In genomic region chr16:84144301-84144858, GRCh38 we compare ENCODE assay signal across 8 cellular contexts. TPM values are rescaled to one million over a fixed set of nuclear protein-coding genes. Genes with fewer than 3 reads are reported as not detected.
DNase-seq lines count a peak whose midpoint lies in the region; ATAC-seq, FAIRE-seq and TF ChIP-seq lines count a peak whose summit lies in the region.

No MANE protein-coding gene starts in this region.

- ATAC-seq in GM18520 (IDR thresholded peaks at IDR 0.05; ENCODE audit: unreplicated experiment), result no peak

- DNase-seq in GM12892 (ENCODE audit: insufficient read length) (peak; percentile 33), HuH-7 (ENCODE audit: low spot score) (peak; percentile 35), dermis blood vessel endothelial cell (peak; percentile 49), lung microvascular endothelial cell (ENCODE audit: low read depth in 2 of 2) (peak; percentile 31 to 51), NCI-H1105 treated with DMSO at 0.1 percent for 48 hours (lab: John Stamatoyannopoulos, UW) (no peak)
- peak; percentile 22 to 25 for DNase-seq in activated CD4-positive, alpha-beta T cell treated with anti-CD3 and anti-CD28 coated beads for 4 hours
- DNase-seq in stimulated activated CD8-positive, alpha-beta memory T cell treated with anti-CD3 and anti-CD28 coated beads, Interleukin-15, amount 100 ng/mL, for 48 hours (ENCODE audit: low read depth in 2 of 2), result peak; percentile 25 to 30

- FAIRE-seq in GM12892 (lab: Jason Lieb, UNC), result no peak

- no peak for TF ChIP-seq POLR2A in GM12892 (IDR thresholded peaks at IDR 0.05; ENCODE audit: low read depth, low read length)

RNA-seq across cellular contexts. Expression of gene HSDL1, which starts 0.6 kb away (rescaled TPM):
- 7.3 TPM for polyA plus RNA-seq in GM12892 (2012; ENCODE audit: missing spikeins)
- total RNA-seq in dermis blood vessel endothelial cell (28.2 and 32.0 TPM in 2 replicates), lung microvascular endothelial cell (25.1 and 33.5 TPM in 2 replicates)

RNA-seq across cellular contexts. Expression of gene DNAAF1, which starts 0.7 kb away (rescaled TPM):
- polyA plus RNA-seq in GM12892 (2012; ENCODE audit: missing spikeins), result 0.47 TPM
- total RNA-seq in dermis blood vessel endothelial cell, result under 0.01 TPM in 1 of 2 replicates, not detected in the other
- total RNA-seq in lung microvascular endothelial cell, result under 0.01 TPM in 2 replicates

RNA-seq across cellular contexts. Expression of gene MBTPS1, which starts 27.6 kb away (rescaled TPM):
- 24.6 TPM for polyA plus RNA-seq in GM12892 (2012; ENCODE audit: missing spikeins)
- total RNA-seq in dermis blood vessel endothelial cell (120 and 138 TPM in 2 replicates), lung microvascular endothelial cell (74.3 and 106 TPM in 2 replicates)

RNA-seq across cellular contexts. Expression of gene TAF1C, which starts 42.5 kb away (rescaled TPM):
- 15.1 TPM for polyA plus RNA-seq in GM12892 (2012; ENCODE audit: missing spikeins)
- total RNA-seq in dermis blood vessel endothelial cell, result 16.8 and 24.2 TPM in 2 replicates
- total RNA-seq in lung microvascular endothelial cell, result 7.2 and 16.5 TPM in 2 replicates

RNA-seq across cellular contexts. Expression of gene ADAD2, which starts 46.6 kb away (rescaled TPM):
- not detected for polyA plus RNA-seq in GM12892 (2012; ENCODE audit: missing spikeins)
- total RNA-seq in dermis blood vessel endothelial cell (not detected in 2 replicates), lung microvascular endothelial cell (not detected in 2 replicates)
